19 cellular contexts compared by ENCODE assay signal in genomic region chr1:10910490-10911273, GRCh38.
A peak's percentile ranks its signal among the peaks of the same experiment; 100 is the strongest.
DNase-seq lines count a peak whose midpoint lies in the region; ATAC-seq, FAIRE-seq and TF ChIP-seq lines count a peak whose summit lies in the region.
"Had no signal": no experiment of that assay in that cellular context is flagged by ENCODE, and none has a peak within 500 bp of the region (broad histone marks: within the 10 kb centered on the region; RNA-seq: fewer than 3 reads in every experiment).

No MANE protein-coding gene starts in this region.

- ATAC-seq in gastroesophageal sphincter (no peak), GM21381 (IDR thresholded peaks at IDR 0.05; ENCODE audit: unreplicated experiment) (no peak)

- no peak for TF ChIP-seq POLR2A in gastroesophageal sphincter (IDR thresholded peaks at IDR 0.05)

- peak; percentile 79 for FAIRE-seq in bronchial epithelial cell (lab: Jason Lieb, UNC)
- FAIRE-seq: TTC549 had no signal

- WGBS in gastroesophageal sphincter (ENCODE audit: low coverage in 1 of 2), 2 donors, result 78 to 80% methylated on average over 4 of the region's 12 CpGs

- peaks cover 0 to 18% (median 0%) of the 10 kb centered on the region in 11 experiments; a peak in 6 of 22 replicates for H4K20me1 ChIP-seq in BLaER1 treated with 17β-estradiol and CSF1 and Interleukin-3, amounts not matched to agents 10 nM and 100 nM

- TF ChIP-seq EP300 in gastroesophageal sphincter (IDR thresholded peaks at IDR 0.05), result no peak

- no peaks in the 10 kb centered on the region for H3K36me3 ChIP-seq in BLaER1 treated with 17β-estradiol and CSF1 and Interleukin-3, amounts not matched to agents 10 nM and 100 nM
- H3K36me3 ChIP-seq in KOPT-K1 (ENCODE audit: insufficient read depth, low read length) (no peaks in the 10 kb centered on the region), bronchial epithelial cell (ENCODE audit: control insufficient read depth, insufficient read depth, low read length) (no peaks in the 10 kb centered on the region), gastroesophageal sphincter (no peaks in the 10 kb centered on the region)
- H3K36me3 ChIP-seq: brain microvascular endothelial cell, HAP-1, heart left ventricle, lower lobe of right lung, suprapubic skin had no signal

- no peaks in the 10 kb centered on the region for H3K9me3 Mint-ChIP-seq in neural crest cell
- H3K9me3 Mint-ChIP-seq: activated naive CD8-positive, alpha-beta T cell treated with anti-CD3 and anti-CD28 coated beads, Interleukin-2, amount 10 ng/mL, durations not matched to agents 7 days and 5 days; activated T-helper 1 cell treated with anti-CD3 and anti-CD28 coated beads, Interleukin-12 subunit alpha, Interleukin-12 subunit beta, Interleukin-2, Interleukin-4 antibody, amounts not matched to agents 30 ng/mL and 10 ng/mL and 1 ng/mL, durations not matched to agents 14 hours and 24 hours and 36 hours; CD4-positive, alpha-beta memory T cell had no signal

- H3K27me3 ChIP-seq in BLaER1 treated with 17β-estradiol and CSF1 and Interleukin-3, amounts not matched to agents 10 nM and 100 nM, result peaks cover 19 to 65% (median 45%) of the 10 kb centered on the region in 11 experiments
- no peaks in the 10 kb centered on the region for H3K27me3 ChIP-seq in bronchial epithelial cell (ENCODE audit: control insufficient read depth, insufficient read depth, low read length)
- peaks cover 18% of the 10 kb centered on the region for H3K27me3 ChIP-seq in gastroesophageal sphincter

- peak overlapping the region; percentile 39 for H3K27ac Mint-ChIP-seq in neural crest cell (ENCODE audit: unreplicated experiment)
- H3K27ac Mint-ChIP-seq: activated CD8-positive, alpha-beta memory T cell treated with anti-CD3 and anti-CD28 coated beads, Interleukin-2, amount 10 ng/mL, durations not matched to agents 7 days and 5 days; activated naive CD8-positive, alpha-beta T cell treated with anti-CD3 and anti-CD28 coated beads, Interleukin-2, amount 10 ng/mL, durations not matched to agents 7 days and 5 days; activated T-helper 1 cell treated with anti-CD3 and anti-CD28 coated beads, Interleukin-12 subunit alpha, Interleukin-12 subunit beta, Interleukin-2, Interleukin-4 antibody, amounts not matched to agents 30 ng/mL and 10 ng/mL and 1 ng/mL, durations not matched to agents 14 hours and 24 hours and 36 hours had no signal

- no peaks in the 10 kb centered on the region for H3K36me3 Mint-ChIP-seq in neural crest cell (ENCODE audit: low read depth)
- H3K36me3 Mint-ChIP-seq: activated CD8-positive, alpha-beta memory T cell treated with anti-CD3 and anti-CD28 coated beads, Interleukin-2, amount 10 ng/mL, durations not matched to agents 7 days and 5 days; activated naive CD8-positive, alpha-beta T cell treated with anti-CD3 and anti-CD28 coated beads, Interleukin-2, amount 10 ng/mL, durations not matched to agents 7 days and 5 days; CD4-positive, alpha-beta memory T cell had no signal

- peak overlapping the region; percentile 42 to 96 (median 90); a peak in 21 of 22 replicates for H3K4me2 ChIP-seq in BLaER1 treated with 17β-estradiol and CSF1 and Interleukin-3, amounts not matched to agents 10 nM and 100 nM

- H3K4me1 ChIP-seq in BLaER1 treated with 17β-estradiol and CSF1 and Interleukin-3, amounts not matched to agents 10 nM and 100 nM, result peaks cover 15 to 72% (median 52%) of the 10 kb centered on the region in 10 experiments
- H3K4me1 ChIP-seq in gastroesophageal sphincter, result no peaks in the 10 kb centered on the region
- H3K4me1 ChIP-seq: HAP-1, heart left ventricle, lower lobe of right lung had no signal

- H3K4me1 Mint-ChIP-seq in neural crest cell, result peaks cover 23% of the 10 kb centered on the region
- H3K4me1 Mint-ChIP-seq: activated CD8-positive, alpha-beta memory T cell treated with anti-CD3 and anti-CD28 coated beads, Interleukin-2, amount 10 ng/mL, durations not matched to agents 7 days and 5 days had no signal

- H3K27ac ChIP-seq in BLaER1 treated with 17β-estradiol and CSF1 and Interleukin-3, amounts not matched to agents 10 nM and 100 nM, result peak overlapping the region in 5 of 11 experiments; percentile 32 to 65 (median 35); a peak in 6 of 22 replicates
- H3K27ac ChIP-seq in KOPT-K1 (ENCODE audit: low read depth, low read length, poor library complexity, severe bottlenecking), result peak overlapping the region; percentile 42
- no peak overlapping the region for H3K27ac ChIP-seq in gastroesophageal sphincter
- H3K27ac ChIP-seq: brain microvascular endothelial cell, heart left ventricle, lower lobe of right lung, suprapubic skin had no signal

- no peak overlapping the region for H3K4me3 ChIP-seq in BLaER1 treated with 17β-estradiol and CSF1 and Interleukin-3, amounts not matched to agents 10 nM and 100 nM
- no peak overlapping the region for H3K4me3 ChIP-seq in bronchial epithelial cell (ENCODE audit: low read depth, low read length)
- H3K4me3 ChIP-seq in gastroesophageal sphincter, result no peak overlapping the region
- H3K4me3 ChIP-seq: HAP-1, heart left ventricle, lower lobe of right lung, suprapubic skin had no signal

- no peaks in the 10 kb centered on the region for H3K9me3 ChIP-seq in BLaER1 treated with 17β-estradiol and CSF1 and Interleukin-3, amounts not matched to agents 10 nM and 100 nM (replicated peaks in 1 of 11)
- H3K9me3 ChIP-seq in KOPT-K1 (ENCODE audit: insufficient read depth, low read length, poor library complexity, severe bottlenecking) (no peaks in the 10 kb centered on the region), gastroesophageal sphincter (no peaks in the 10 kb centered on the region)
- H3K9me3 ChIP-seq: HAP-1, heart left ventricle, lower lobe of right lung, suprapubic skin had no signal

- DNase-seq in bronchial epithelial cell (ENCODE audit: low read depth) (no peak), neural crest cell (ENCODE audit: low read depth, low spot score) (no peak)
- DNase-seq in activated CD4-positive, alpha-beta T cell treated with anti-CD3 and anti-CD28 coated beads for 1 hour, result no peak
- DNase-seq: brain microvascular endothelial cell, DMS153, NCI-H1105 had no signal

- peak overlapping the region in 9 of 11 experiments; percentile 11 to 56 (median 29); a peak in 11 of 22 replicates for H3K9ac ChIP-seq in BLaER1 treated with 17β-estradiol and CSF1 and Interleukin-3, amounts not matched to agents 10 nM and 100 nM

- TF ChIP-seq CTCF in bronchial epithelial cell (IDR thresholded peaks at IDR 0.05; ENCODE audit: insufficient read depth, low read length, severe bottlenecking) (no peak), neural crest cell (conservative IDR thresholded peaks at IDR 0.05) (no peak), gastroesophageal sphincter (IDR thresholded peaks at IDR 0.05) (no peak)

- H3K4me3 Mint-ChIP-seq in neural crest cell, result no peak overlapping the region
- H3K4me3 Mint-ChIP-seq: activated CD8-positive, alpha-beta memory T cell treated with anti-CD3 and anti-CD28 coated beads, Interleukin-2, amount 10 ng/mL, durations not matched to agents 7 days and 5 days; activated naive CD8-positive, alpha-beta T cell treated with anti-CD3 and anti-CD28 coated beads, Interleukin-2, amount 10 ng/mL, durations not matched to agents 7 days and 5 days; activated T-helper 1 cell treated with anti-CD3 and anti-CD28 coated beads, Interleukin-12 subunit alpha, Interleukin-12 subunit beta, Interleukin-2, Interleukin-4 antibody, amounts not matched to agents 30 ng/mL and 10 ng/mL and 1 ng/mL, durations not matched to agents 14 hours and 24 hours and 36 hours; CD4-positive, alpha-beta memory T cell had no signal

- no peaks in the 10 kb centered on the region for H3K27me3 Mint-ChIP-seq in neural crest cell (ENCODE audit: low read depth)
